24 cellular contexts compared by ENCODE assay signal in the genomic region with DNA sequence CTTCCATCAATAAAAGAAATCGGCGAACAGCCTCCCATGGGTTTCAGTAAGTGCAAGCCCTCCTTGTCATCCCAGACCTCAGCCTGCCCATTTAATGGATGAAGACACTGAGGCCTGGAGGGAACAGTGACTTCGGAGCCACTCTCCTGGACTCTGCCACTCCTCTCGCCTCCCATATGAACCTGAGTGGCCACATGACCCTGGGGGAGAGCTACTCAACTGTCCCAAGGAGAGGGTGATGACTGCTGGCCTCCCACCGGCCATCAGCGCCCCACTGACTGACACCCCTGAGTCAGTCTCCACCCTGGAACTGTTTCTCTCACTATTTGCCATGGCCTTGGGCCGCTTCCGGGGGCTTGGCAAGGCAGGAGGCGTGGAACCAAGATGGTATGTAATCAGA. TPM values are rescaled to one million over a fixed set of nuclear protein-coding genes. Genes with fewer than 3 reads are reported as not detected.
DNase-seq lines count a peak whose midpoint lies in the region; ATAC-seq, FAIRE-seq and TF ChIP-seq lines count a peak whose summit lies in the region.
"Had no signal": no experiment of that assay in that cellular context is flagged by ENCODE, and none has a peak within 500 bp of the region (broad histone marks: within the 10 kb centered on the region; RNA-seq: fewer than 3 reads in every experiment).

No MANE protein-coding gene starts in this region.

- H3K4me2 ChIP-seq in GM23338 (0 out of 2 replicates have a peak overlapping the region, but pooled peaks have one; percentile 71), HepG2 (ENCODE audit: low read depth, low read length) (peak overlapping the region; percentile 15; the same call in 1 of the 2 replicates)

- H3K36me3 ChIP-seq in GM23338 (ENCODE audit: insufficient read depth) = no peaks in the 10 kb centered on the region
- H3K36me3 ChIP-seq in adrenal gland (replicated peaks in 1 of 2) = no peaks in the 10 kb centered on the region
- peaks cover 7 to 19% of the 10 kb centered on the region in 2 experiments for H3K36me3 ChIP-seq in HepG2 (replicated peaks in 1 of 2; ENCODE audit: control insufficient read depth in 1 of 2, insufficient read depth in 2 of 2, low read length in 2 of 2)
- H3K36me3 ChIP-seq in psoas muscle (ENCODE audit: insufficient read depth in 1 of 2, low read depth in 1 of 2) = no peaks in the 10 kb centered on the region

- H3K9me2 ChIP-seq in GM23338 (ENCODE audit: insufficient read depth) = no peaks in the 10 kb centered on the region

- no peak for TF ChIP-seq RAD21 in HepG2 (CRISPR knock-in tag; IDR thresholded peaks at IDR 0.05)

- WGBS in adrenal gland, 4 donors = 55 to 72% (median 65%) methylated on average over 9 of the region's 9 CpGs
- 94% methylated on average over 9 of the region's 9 CpGs for WGBS in HepG2 (ENCODE audit: low lambda C conversion rate)
- WGBS in psoas muscle, 3 donors = 62 to 77% (median 63%) methylated on average over 9 of the region's 9 CpGs

- H4K20me1 ChIP-seq in GM23338 (replicated peaks; ENCODE audit: insufficient read depth) (peaks cover 3% of the 10 kb centered on the region; the same call in 1 of the 2 replicates), HepG2 (ENCODE audit: insufficient read depth, low read length) (peaks cover 22% of the 10 kb centered on the region)

- H2AFZ ChIP-seq in GM23338 (no peak overlapping the region), HepG2 (ENCODE audit: low read length) (no peak overlapping the region)

- H3K27ac ChIP-seq in GM23338 (ENCODE audit: low read depth) (peak overlapping the region; percentile 90), adrenal gland (peak overlapping the region in 3 of 5 donors; percentile 35 to 78 (median 60)), HepG2 (ENCODE audit: extremely low read length, insufficient read depth, low read length) (peak overlapping the region; percentile 82), psoas muscle (no peak overlapping the region)
- H3K27ac ChIP-seq: testis had no signal

- no TSS peak for BruUV-seq in HepG2 (replicated peaks; lab: Mats Ljungman, UMichigan)

- H3K4me1 Mint-ChIP-seq in GM23338 = peaks cover 70% of the 10 kb centered on the region

- DNase-seq in GM23338 (ENCODE audit: low spot score) (no peak), adrenal gland (peak in 2 of 7 donors; percentile 26 to 43), HepG2 (ENCODE audit: low spot score) (no peak), psoas muscle (no peak), NCI-H1105 treated with DMSO at 0.1 percent for 48 hours (lab: John Stamatoyannopoulos, UW) (no peak), GM13977 (ENCODE audit: low spot score) (no peak)
- no peak for DNase-seq in activated naive CD4-positive, alpha-beta T cell (lab: John Stamatoyannopoulos, UW)
- DNase-seq: activated CD4-positive, alpha-beta T cell treated with anti-CD3 and anti-CD28 coated beads for 36 hours; activated CD8-positive, alpha-beta memory T cell treated with anti-CD3 and anti-CD28 coated beads, Interleukin-2, amount 50 U/mL, for 4 hours; amniotic stem cell; cerebellar nuclear complex; COR-L47; effector CD8-positive, alpha-beta T cell; Karpas-422; natural killer cell; NCI-H1048; NCI-H2081 treated with DMSO at 0.1 percent for 48 hours; NK-92 treated with Interleukin-12 subunit alpha and Interleukin-12 subunit beta, amount 100 ng/mL, for 24 hours; testis had no signal

- H3K9me3 ChIP-seq in adrenal gland (replicated peaks in 1 of 3) (no peaks in the 10 kb centered on the region), HepG2 (ENCODE audit: low read length) (no peaks in the 10 kb centered on the region), psoas muscle (no peaks in the 10 kb centered on the region)
- H3K9me3 ChIP-seq: testis had no signal

- in situ Hi-C loops in HepG2 (cut with HindIII; ENCODE audit: extremely low pct_ligation_motif_present, low pct_unique_long_range_greater_than_20kb) (no loop called here), GM13977 (cut with MboI; ENCODE audit: low pct_unique_long_range_greater_than_20kb, low sequenced_read_pairs, unreplicated experiment) (no loop called here)

- peak overlapping the region; percentile 34; the same call in 1 of the 3 replicates for H3K4me3 Mint-ChIP-seq in GM23338
- H3K4me3 Mint-ChIP-seq: activated CD4-positive, alpha-beta T cell treated with anti-CD3 and anti-CD28 coated beads for 36 hours; natural killer cell had no signal

- intact Hi-C loops in adrenal gland (cut with DNase I) (no loop called here), HepG2 (cut with micrococcal nuclease; ENCODE audit: unreplicated experiment) (loop anchor here (2.0 kb wide), 1 partner anchor 15 kb away; no protein-coding TSS in a partner anchor), psoas muscle (cut with DNase I) (no loop called here)

- no peaks in the 10 kb centered on the region for H3F3A ChIP-seq in GM23338 (replicated peaks; ENCODE audit: low read depth)

- no peaks in the 10 kb centered on the region for H3K9me3 Mint-ChIP-seq in GM23338
- H3K9me3 Mint-ChIP-seq: natural killer cell had no signal

- peaks cover 7% of the 10 kb centered on the region; the same call in 1 of the 3 replicates for H3K36me3 Mint-ChIP-seq in GM23338 (ENCODE audit: low read depth)
- H3K36me3 Mint-ChIP-seq: natural killer cell had no signal

- FAIRE-seq in HepG2 (lab: Jason Lieb, UNC) = no peak
- FAIRE-seq: GM18507, RCC 7860, TTC549 had no signal

- H3K4me3 ChIP-seq in GM23338 = no peak overlapping the region
- no peak overlapping the region for H3K4me3 ChIP-seq in adrenal gland
- no peak overlapping the region for H3K4me3 ChIP-seq in HepG2 (replicated peaks in 1 of 3; ENCODE audit: insufficient read depth in 1 of 3, low read depth in 2 of 3, low read length in 3 of 3)
- H3K4me3 ChIP-seq in psoas muscle = no peak overlapping the region
- H3K4me3 ChIP-seq: lung, testis had no signal

- TF ChIP-seq EP300 in HepG2 (IDR thresholded peaks at IDR 0.05; ENCODE audit: low read depth in 2 of 2, low read length in 2 of 2) = no peak
- TF ChIP-seq EP300 in HepG2 (CRISPR knock-in tag; IDR thresholded peaks at IDR 0.05; ENCODE audit: borderline replicate concordance) = no peak

- TF ChIP-seq POLR2A in adrenal gland (IDR thresholded peaks at IDR 0.05) (no peak), HepG2 (IDR thresholded peaks at IDR 0.05; ENCODE audit: insufficient read depth in 1 of 2, low read depth in 2 of 2, low read length in 2 of 2) (no peak)

- H3K79me2 ChIP-seq in GM23338 (replicated peaks; ENCODE audit: insufficient read depth) (peaks cover 77% of the 10 kb centered on the region), HepG2 (ENCODE audit: insufficient read depth, low read length) (peaks cover 97% of the 10 kb centered on the region)

- TF ChIP-seq CTCF in GM23338 (conservative IDR thresholded peaks at IDR 0.05; ENCODE audit: low read depth in 2 of 2) (no peak), adrenal gland (IDR thresholded peaks at IDR 0.05) (no peak), HepG2 (CRISPR knock-in tag; IDR thresholded peaks at IDR 0.05) (no peak), psoas muscle (IDR thresholded peaks at IDR 0.05) (no peak), GM13977 (IDR thresholded peaks at IDR 0.05; ENCODE audit: extremely low read depth, insufficient read depth, missing control alignments) (no peak)

- peak overlapping the region; percentile 94 for H3K27ac Mint-ChIP-seq in GM23338
- H3K27ac Mint-ChIP-seq: activated CD4-positive, alpha-beta T cell treated with anti-CD3 and anti-CD28 coated beads for 36 hours; natural killer cell had no signal

- H3K4me1 ChIP-seq in GM23338 (ENCODE audit: insufficient read depth) (peaks cover 50% of the 10 kb centered on the region), adrenal gland (replicated peaks in 1 of 2) (peaks cover 24 to 63% of the 10 kb centered on the region in 2 donors), HepG2 (ENCODE audit: insufficient read depth, low read length) (peaks cover 100% of the 10 kb centered on the region), psoas muscle (peaks cover 35% of the 10 kb centered on the region)

- H3K9ac ChIP-seq in HepG2 (ENCODE audit: insufficient read depth, low read depth, low read length) = no peak overlapping the region; the same call in 1 of the 2 replicates

- H3K27me3 ChIP-seq in GM23338 (ENCODE audit: insufficient read depth) (no peaks in the 10 kb centered on the region), adrenal gland (no peaks in the 10 kb centered on the region), HepG2 (ENCODE audit: control insufficient read depth in 1 of 2, insufficient read depth in 2 of 2, low read length in 2 of 2) (no peaks in the 10 kb centered on the region), psoas muscle (ENCODE audit: insufficient read depth in 3 of 3, low read length in 2 of 3) (no peaks in the 10 kb centered on the region)
- H3K27me3 ChIP-seq: testis had no signal

- H3K27me3 Mint-ChIP-seq in GM23338 (ENCODE audit: insufficient read depth, low read depth, poor library complexity) = peaks cover 11% of the 10 kb centered on the region
- H3K27me3 Mint-ChIP-seq: activated CD4-positive, alpha-beta T cell treated with anti-CD3 and anti-CD28 coated beads for 36 hours had no signal

- ATAC-seq in GM23338 (no peak), HepG2 (no peak), psoas muscle (peak in 3 of 4 donors; percentile 10 to 22 (median 18)), GM19463 (IDR thresholded peaks at IDR 0.05; ENCODE audit: unreplicated experiment) (no peak)
- ATAC-seq: activated CD4-positive, alpha-beta T cell treated with anti-CD3 and anti-CD28 coated beads for 36 hours; natural killer cell had no signal

- CTCF ChIA-PET in HepG2 (lab: Yijun Ruan, JAX; ENCODE audit: low intra/inter-chr PET ratio, low total read pairs) = no interaction called here

- POLR2A ChIA-PET in HepG2 (lab: Yijun Ruan, JAX) = interaction anchor here (4.3 to 8.9 kb wide), 3 partner anchors 15 to 58 kb away, joined by 20 to 106 read pairs (median 32); partner anchors contain the start of gene C11orf24

RNA-seq across cellular contexts. Expression of gene LRP5, which starts 17.1 kb away (rescaled TPM):
- 35.1 and 51.1 TPM in 2 replicates for total RNA-seq in GM23338 (2014; rRNA removed; shearing (Covaris generic))
- 26.9 and 38.3 TPM in 2 replicates for polyA plus RNA-seq in GM23338 (2016; fragmentation: Nextera tagmentation; extraction: Ambion mirVana)
- 100 to 1,000 TPM in 1 of 8 donors, 10 to 100 TPM in 7; 45.3 to 277 (median 75.8) TPM for total RNA-seq in adrenal gland
- 100 to 1,000 TPM in 2 of 3 donors, 10 to 100 TPM in 1; 14.2 to 104 (median 104) TPM for polyA plus RNA-seq in adrenal gland
- 23.6 and 40.4 TPM in 2 replicates for total RNA-seq in HepG2 (2016; rRNA removed; fragmentation: Illumina TruSeq; extraction: Trizol)
- 19.7 and 22.6 TPM in 2 replicates for total RNA-seq in HepG2 (2016; cell fraction: cytosol; rRNA removed; fragmentation: Illumina TruSeq; extraction: Trizol; ENCODE audit: low read depth)
- 17.6 and 41.1 TPM in 2 replicates for total RNA-seq in HepG2 (2016; cell fraction: insoluble cytoplasmic fraction; rRNA removed; fragmentation: Illumina TruSeq; extraction: Trizol)
- 27.9 and 29.7 TPM in 2 replicates for total RNA-seq in HepG2 (2016; cell fraction: membrane; rRNA removed; fragmentation: Illumina TruSeq; extraction: Trizol)
- total RNA-seq in HepG2 (2016; cell fraction: nucleus; rRNA removed; fragmentation: Illumina TruSeq; extraction: Trizol) = 50.9 and 60.6 TPM in 2 replicates
- polyA plus RNA-seq in HepG2 (2011; rRNA removed) = 64.0 and 83.4 TPM in 2 replicates
- 37.9 and 59.3 TPM in 2 replicates for polyA plus RNA-seq in HepG2 (2011; cell fraction: cytosol; rRNA removed)
- 131 and 158 TPM in 2 replicates for polyA plus RNA-seq in HepG2 (2011; cell fraction: nucleus; rRNA removed)
- polyA plus RNA-seq in HepG2 (2012) = 80.7 and 119 TPM in 2 replicates
- polyA plus RNA-seq in HepG2 (2016; cell fraction: cytosol; fragmentation: Illumina TruSeq; extraction: Trizol; ENCODE audit: low read depth) = 10.8 and 12.1 TPM in 2 replicates
- polyA plus RNA-seq in HepG2 (2016; cell fraction: insoluble cytoplasmic fraction; fragmentation: Illumina TruSeq; extraction: Trizol; ENCODE audit: low read depth) = 25.6 and 36.8 TPM in 2 replicates
- 20.7 and 25.9 TPM in 2 replicates for polyA plus RNA-seq in HepG2 (2016; cell fraction: membrane; fragmentation: Illumina TruSeq; extraction: Trizol; ENCODE audit: low read depth)
- polyA plus RNA-seq in HepG2 (2016; cell fraction: nucleus; fragmentation: Illumina TruSeq; extraction: Trizol; ENCODE audit: insufficient read depth, low read depth) = 130 and 133 TPM in 2 replicates
- 49.7 and 219 TPM in 2 replicates for polyA minus RNA-seq in HepG2 (2011; rRNA and poly(A)+ RNA removed; ENCODE audit: low replicate concordance)
- 75.4 and 75.5 TPM in 2 replicates for polyA minus RNA-seq in HepG2 (2011; cell fraction: cytosol; rRNA and poly(A)+ RNA removed)
- polyA minus RNA-seq in HepG2 (2011; cell fraction: nucleus; rRNA and poly(A)+ RNA removed) = 58.3 and 59.0 TPM in 2 replicates
- 10 to 100 TPM; 16.7 to 19.2 (median 17.9) TPM for total RNA-seq in psoas muscle
- 1 to 10 TPM; 5.3 to 8.0 (median 6.5) TPM for polyA plus RNA-seq in psoas muscle

RNA-seq across cellular contexts. Expression of gene C11orf24, which starts 57.7 kb away (rescaled TPM):
- 45.2 and 57.5 TPM in 2 replicates for total RNA-seq in GM23338 (2014; rRNA removed; shearing (Covaris generic))
- 49.8 and 50.7 TPM in 2 replicates for polyA plus RNA-seq in GM23338 (2016; fragmentation: Nextera tagmentation; extraction: Ambion mirVana)
- 10 to 100 TPM; 18.7 to 41.2 (median 27.2) TPM for total RNA-seq in adrenal gland
- 10 to 100 TPM; 23.4 to 46.5 (median 27.3) TPM for polyA plus RNA-seq in adrenal gland
- 50.8 and 55.5 TPM in 2 replicates for total RNA-seq in HepG2 (2016; rRNA removed; fragmentation: Illumina TruSeq; extraction: Trizol)
- total RNA-seq in HepG2 (2016; cell fraction: cytosol; rRNA removed; fragmentation: Illumina TruSeq; extraction: Trizol; ENCODE audit: low read depth) = 110 and 141 TPM in 2 replicates
- 53.9 and 57.2 TPM in 2 replicates for total RNA-seq in HepG2 (2016; cell fraction: insoluble cytoplasmic fraction; rRNA removed; fragmentation: Illumina TruSeq; extraction: Trizol)
- total RNA-seq in HepG2 (2016; cell fraction: membrane; rRNA removed; fragmentation: Illumina TruSeq; extraction: Trizol) = 100.0 and 131 TPM in 2 replicates
- total RNA-seq in HepG2 (2016; cell fraction: nucleus; rRNA removed; fragmentation: Illumina TruSeq; extraction: Trizol) = 32.7 and 33.6 TPM in 2 replicates
- polyA plus RNA-seq in HepG2 (2011; rRNA removed) = 52.9 and 62.4 TPM in 2 replicates
- 58.4 and 70.2 TPM in 2 replicates for polyA plus RNA-seq in HepG2 (2011; cell fraction: cytosol; rRNA removed)
- polyA plus RNA-seq in HepG2 (2011; cell fraction: nucleus; rRNA removed) = 58.8 and 59.2 TPM in 2 replicates
- polyA plus RNA-seq in HepG2 (2012) = 50.8 and 63.8 TPM in 2 replicates
- 122 and 158 TPM in 2 replicates for polyA plus RNA-seq in HepG2 (2016; cell fraction: cytosol; fragmentation: Illumina TruSeq; extraction: Trizol; ENCODE audit: low read depth)
- polyA plus RNA-seq in HepG2 (2016; cell fraction: insoluble cytoplasmic fraction; fragmentation: Illumina TruSeq; extraction: Trizol; ENCODE audit: low read depth) = 61.2 and 70.0 TPM in 2 replicates
- polyA plus RNA-seq in HepG2 (2016; cell fraction: membrane; fragmentation: Illumina TruSeq; extraction: Trizol; ENCODE audit: low read depth) = 97.9 and 125 TPM in 2 replicates
- 71.8 and 76.2 TPM in 2 replicates for polyA plus RNA-seq in HepG2 (2016; cell fraction: nucleus; fragmentation: Illumina TruSeq; extraction: Trizol; ENCODE audit: insufficient read depth, low read depth)
- 53.9 and 60.5 TPM in 2 replicates for polyA minus RNA-seq in HepG2 (2011; rRNA and poly(A)+ RNA removed; ENCODE audit: low replicate concordance)
- 26.4 and 31.4 TPM in 2 replicates for polyA minus RNA-seq in HepG2 (2011; cell fraction: cytosol; rRNA and poly(A)+ RNA removed)
- polyA minus RNA-seq in HepG2 (2011; cell fraction: nucleus; rRNA and poly(A)+ RNA removed) = 19.3 and 23.5 TPM in 2 replicates
- 10 to 100 TPM in 3 of 4 donors, 1 to 10 TPM in 1; 9.0 to 22.2 (median 19.1) TPM for total RNA-seq in psoas muscle
- 10 to 100 TPM; 12.3 to 49.8 (median 23.3) TPM for polyA plus RNA-seq in psoas muscle

Comparison
In these comparisons a context has a peak if more than half of its experiments do, and no peak if none do; other contexts are left out.
1. ATAC-seq: peak in psoas muscle (3 of 4); none in GM23338 (single experiment), HepG2 (single experiment) and GM19463 (single experiment).